8 cellular contexts compared by ENCODE assay signal in genomic region chr7:114924066-114924712, GRCh38. TPM values are rescaled to one million over a fixed set of nuclear protein-coding genes. Genes with fewer than 3 reads are reported as not detected.
DNase-seq lines count a peak whose midpoint lies in the region; ATAC-seq and TF ChIP-seq lines count a peak whose summit lies in the region.

No MANE protein-coding gene starts in this region.

- CTCF ChIA-PET in activated CD4-positive, alpha-beta memory T cell treated with anti-CD3 and anti-CD28 coated beads, Interleukin-2, amount 10 ng/mL, durations not matched to agents 7 days and 5 days (lab: Charles Lee) = interaction anchor here (0.8 to 4.8 kb wide), 7 partner anchors 9 to 84 kb away, joined by 3 to 39 read pairs (median 4); no protein-coding TSS in a partner anchor

- peaks cover 31% of the 10 kb centered on the region for H3K4me1 Mint-ChIP-seq in CD14-positive monocyte
- peaks cover 37% of the 10 kb centered on the region for H3K4me1 Mint-ChIP-seq in activated CD4-positive, alpha-beta memory T cell treated with anti-CD3 and anti-CD28 coated beads, Interleukin-2, amount 10 ng/mL, durations not matched to agents 7 days and 5 days

- H3K36me3 ChIP-seq in muscle layer of colon (ENCODE audit: insufficient read depth, low read length) = no peaks in the 10 kb centered on the region

- no peak for TF ChIP-seq CTCF in CD14-positive monocyte (IDR thresholded peaks at IDR 0.05)

- peaks cover 0 to 3% of the 10 kb centered on the region in 2 donors for H3K36me3 Mint-ChIP-seq in CD14-positive monocyte
- peaks cover 33% of the 10 kb centered on the region for H3K36me3 Mint-ChIP-seq in activated CD4-positive, alpha-beta memory T cell treated with anti-CD3 and anti-CD28 coated beads, Interleukin-2, amount 10 ng/mL, durations not matched to agents 7 days and 5 days (ENCODE audit: low read depth)

- intact Hi-C loops in CD14-positive monocyte (cut with micrococcal nuclease) = loop anchor here in 1 of 2 donors (5.0 to 10.0 kb wide), 4 partner anchors 33 to 1291 kb away; partner anchors contain the start of gene TES

- H3K9ac ChIP-seq in muscle layer of colon (ENCODE audit: low read length) = no peak overlapping the region

- no peak for DNase-seq in CD14-positive monocyte (ENCODE audit: low spot score)
- DNase-seq in activated CD4-positive, alpha-beta memory T cell treated with anti-CD3 and anti-CD28 coated beads, Interleukin-2, amount 10 ng/mL, durations not matched to agents 7 days and 5 days = no peak
- no peak for DNase-seq in A172 (ENCODE audit: low spot score)
- DNase-seq in NCI-H1092 treated with DMSO at 0.1 percent for 48 hours (lab: John Stamatoyannopoulos, UW) = no peak
- DNase-seq in activated gamma-delta T cell (lab: John Stamatoyannopoulos, UW) = no peak

- peak overlapping the region in 5 of 7 donors; percentile 46 to 96 (median 89) for H3K27ac Mint-ChIP-seq in CD14-positive monocyte
- peak overlapping the region; percentile 99 for H3K27ac Mint-ChIP-seq in activated CD4-positive, alpha-beta memory T cell treated with anti-CD3 and anti-CD28 coated beads, Interleukin-2, amount 10 ng/mL, durations not matched to agents 7 days and 5 days

- no peaks in the 10 kb centered on the region for H3K9me3 ChIP-seq in muscle layer of colon (ENCODE audit: low read length)

- H3K4me3 Mint-ChIP-seq in CD14-positive monocyte = peak overlapping the region; percentile 91 to 96
- peak overlapping the region; percentile 99 for H3K4me3 Mint-ChIP-seq in activated CD4-positive, alpha-beta memory T cell treated with anti-CD3 and anti-CD28 coated beads, Interleukin-2, amount 10 ng/mL, durations not matched to agents 7 days and 5 days

- peak overlapping the region in 1 of 2 donors; percentile 84 for H3K4me3 ChIP-seq in muscle layer of colon (ENCODE audit: low read depth in 1 of 2, low read length in 2 of 2)

- peaks cover 0 to 1% (median 0%) of the 10 kb centered on the region in 3 donors for H3K27me3 Mint-ChIP-seq in CD14-positive monocyte (ENCODE audit: low read depth in 3 of 3)
- no peaks in the 10 kb centered on the region for H3K27me3 Mint-ChIP-seq in activated CD4-positive, alpha-beta memory T cell treated with anti-CD3 and anti-CD28 coated beads, Interleukin-2, amount 10 ng/mL, durations not matched to agents 7 days and 5 days

- H3K27me3 ChIP-seq in muscle layer of colon (ENCODE audit: control insufficient read depth in 1 of 2, insufficient read depth in 2 of 2, low read length in 2 of 2) = no peaks in the 10 kb centered on the region

- no peaks in the 10 kb centered on the region for H3K9me3 Mint-ChIP-seq in CD14-positive monocyte
- H3K9me3 Mint-ChIP-seq in activated CD4-positive, alpha-beta memory T cell treated with anti-CD3 and anti-CD28 coated beads, Interleukin-2, amount 10 ng/mL, durations not matched to agents 7 days and 5 days = no peaks in the 10 kb centered on the region

- H3K4me1 ChIP-seq in muscle layer of colon (ENCODE audit: insufficient read depth, low read length) = peaks cover 17% of the 10 kb centered on the region

- ATAC-seq in GM21526 (IDR thresholded peaks at IDR 0.05; ENCODE audit: low FRiP score, unreplicated experiment) = peak; percentile 29
- ATAC-seq in HG03521 (IDR thresholded peaks at IDR 0.05; ENCODE audit: unreplicated experiment) = no peak

- POLR2A ChIA-PET in activated CD4-positive, alpha-beta memory T cell treated with anti-CD3 and anti-CD28 coated beads, Interleukin-2, amount 10 ng/mL, durations not matched to agents 7 days and 5 days (lab: Charles Lee) = interaction anchor here (0.7 to 7.5 kb wide), 24 partner anchors 8 to 1287 kb away, joined by 3 to 309 read pairs (median 6); partner anchors contain the start of gene TES

- peak overlapping the region; percentile 24 for H3K27ac ChIP-seq in muscle layer of colon (ENCODE audit: low read depth, low read length)

RNA-seq across cellular contexts. Expression of gene MDFIC, which starts 2.3 kb away (rescaled TPM):
- 10 to 100 TPM; 19.9 to 30.0 TPM for polyA plus RNA-seq in CD14-positive monocyte
- 10 to 100 TPM; 85.8 to 90.7 TPM for total RNA-seq in activated CD4-positive, alpha-beta memory T cell treated with anti-CD3 and anti-CD28 coated beads, Interleukin-2, amount 10 ng/mL, durations not matched to agents 7 days and 5 days
- total RNA-seq in A172 (2014; rRNA removed; shearing (Covaris generic)) = 25.2 and 37.7 TPM in 2 replicates
